ENCODE assay signal across 11 cellular contexts in the genomic region with DNA sequence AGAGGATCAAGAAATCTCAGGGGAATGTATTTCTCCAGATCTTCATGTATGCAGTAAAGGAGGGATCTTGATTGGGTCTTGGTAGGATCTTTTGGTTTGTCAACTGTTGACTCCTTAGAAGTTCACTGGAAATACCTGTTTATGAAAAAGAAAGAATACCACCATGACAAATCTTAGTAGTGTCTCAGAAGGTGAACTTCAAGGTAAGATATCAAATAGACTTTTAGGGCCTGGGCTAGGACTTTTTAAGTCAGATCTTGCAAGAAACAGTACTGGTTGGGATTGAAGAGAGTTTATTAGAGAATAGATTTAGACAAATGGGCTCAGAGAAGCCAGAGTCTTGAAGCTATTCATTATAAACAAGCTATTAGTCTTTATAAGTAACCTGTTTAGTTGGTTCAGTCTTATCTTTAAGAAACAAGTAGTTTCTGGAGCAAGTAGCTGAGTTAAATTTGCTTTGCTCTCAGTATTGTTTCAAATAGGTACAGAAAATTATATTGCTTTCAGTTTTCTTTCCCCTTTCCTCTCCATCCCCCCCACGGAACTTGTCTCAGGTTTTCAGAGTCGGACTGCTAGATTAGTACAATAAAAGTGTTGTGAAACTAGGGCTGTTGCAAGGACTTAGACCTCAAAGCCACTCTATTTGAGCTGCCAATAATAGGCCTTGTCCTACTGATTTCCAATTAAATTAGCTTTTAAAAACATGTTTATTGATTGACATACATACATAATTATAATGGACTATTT.
A peak's percentile ranks its signal among the peaks of the same experiment; 100 is the strongest.
DNase-seq lines count a peak whose midpoint lies in the region; ATAC-seq and TF ChIP-seq lines count a peak whose summit lies in the region.
"Had no signal": no experiment of that assay in that cellular context is flagged by ENCODE, and none has a peak within 500 bp of the region (broad histone marks: within the 10 kb centered on the region; RNA-seq: fewer than 3 reads in every experiment).

No MANE protein-coding gene starts in this region.

- H3K4me3 Mint-ChIP-seq in naive B cell, result peak overlapping the region in 4 of 8 donors; percentile 0 to 34 (median 16)

- H3K27me3 Mint-ChIP-seq in naive B cell, result no peaks in the 10 kb centered on the region

- no peak for TF ChIP-seq CTCF in smooth muscle cell (IDR thresholded peaks at IDR 0.05; ENCODE audit: borderline replicate concordance, insufficient read depth, poor library complexity, severe bottlenecking)

- H3K4me1 ChIP-seq in Karpas-422 (ENCODE audit: low read length), result no peaks in the 10 kb centered on the region
- peaks cover 9% of the 10 kb centered on the region for H3K4me1 ChIP-seq in smooth muscle cell (ENCODE audit: low read depth)

- H2AFZ ChIP-seq in Karpas-422 (ENCODE audit: low read length) (no peak overlapping the region), smooth muscle cell (ENCODE audit: low read depth) (no peak overlapping the region)

- no peaks in the 10 kb centered on the region for H3K36me3 Mint-ChIP-seq in naive B cell

- H3K9me3 ChIP-seq in Karpas-422 (ENCODE audit: low read length) (no peaks in the 10 kb centered on the region), smooth muscle cell (replicated peaks; ENCODE audit: low read depth) (no peaks in the 10 kb centered on the region)

- 89% methylated on average over 2 of the region's 2 CpGs for WGBS in smooth muscle cell (ENCODE audit: low lambda C conversion rate)

- H3K27ac Mint-ChIP-seq in naive B cell, result peak overlapping the region in 2 of 6 donors; percentile 39 to 65

- H3K4me3 ChIP-seq in Karpas-422 (ENCODE audit: low read length) (no peak overlapping the region), smooth muscle cell (no peak overlapping the region)

- H4K20me1 ChIP-seq in Karpas-422 (ENCODE audit: insufficient read depth, low read depth, low read length) (no peaks in the 10 kb centered on the region), smooth muscle cell (ENCODE audit: low read depth) (no peaks in the 10 kb centered on the region)

- no peak overlapping the region for H3K4me2 ChIP-seq in Karpas-422 (ENCODE audit: low read depth, low read length, poor library complexity, severe bottlenecking)
- H3K4me2 ChIP-seq in smooth muscle cell, result no peak overlapping the region

- peaks cover 0 to 7% (median 0%) of the 10 kb centered on the region in 3 donors for H3K4me1 Mint-ChIP-seq in naive B cell

- H3K27ac ChIP-seq in Karpas-422 (ENCODE audit: low read length) (no peak overlapping the region), smooth muscle cell (ENCODE audit: low read depth) (no peak overlapping the region)

- no peaks in the 10 kb centered on the region for H3K36me3 ChIP-seq in Karpas-422 (ENCODE audit: insufficient read depth, low read length)
- no peaks in the 10 kb centered on the region for H3K36me3 ChIP-seq in smooth muscle cell (ENCODE audit: low read depth)

- ATAC-seq in GM18868 (IDR thresholded peaks at IDR 0.05; ENCODE audit: unreplicated experiment) (peak; percentile 97), HG02610 (IDR thresholded peaks at IDR 0.05; ENCODE audit: unreplicated experiment) (peak; percentile 97), naive B cell (ENCODE audit: low read depth in 2 of 2) (peak; percentile 83 to 86)
- ATAC-seq: left cardiac atrium had no signal

- H3K79me2 ChIP-seq in Karpas-422 (ENCODE audit: low read length) (no peaks in the 10 kb centered on the region), smooth muscle cell (ENCODE audit: low read depth) (no peaks in the 10 kb centered on the region)

- DNase-seq in HuH-7 (ENCODE audit: low spot score) (peak; percentile 68), naive B cell (peak; percentile 31), NCI-H524 (lab: John Stamatoyannopoulos, UW) (no peak), Karpas-422 (no peak), smooth muscle cell (lab: John Stamatoyannopoulos, UW; ENCODE audit: unreplicated experiment) (no peak)
- DNase-seq in stimulated activated CD4-positive, alpha-beta T cell treated with anti-CD3 and anti-CD28 coated beads, Interleukin-2, amount 100 ng/mL, for 24 hours, result no peak
- DNase-seq: activated CD4-positive, alpha-beta T cell treated with anti-CD3 and anti-CD28 coated beads, Interleukin-2, amount 50 U/mL, for 4 hours; left cardiac atrium; NCI-H2029 had no signal

- H3F3A ChIP-seq in smooth muscle cell (ENCODE audit: low read depth), result no peaks in the 10 kb centered on the region

- H3K9me3 Mint-ChIP-seq in naive B cell, result peaks cover 0 to 9% (median 2%) of the 10 kb centered on the region in 7 donors

- H3K9ac ChIP-seq in Karpas-422 (ENCODE audit: low read length) (no peak overlapping the region), smooth muscle cell (ENCODE audit: low read depth) (no peak overlapping the region)

- H3K27me3 ChIP-seq in Karpas-422 (ENCODE audit: low read length) (0 out of 2 replicates have a peak, but pooled peaks cover 4% of the 10 kb centered on the region), smooth muscle cell (ENCODE audit: low read depth) (no peaks in the 10 kb centered on the region)

- H3K9me2 ChIP-seq in Karpas-422 (replicated peaks; ENCODE audit: insufficient read depth, low read length), result no peaks in the 10 kb centered on the region

Comparison
In these comparisons a context has a peak if more than half of its experiments do, and no peak if none do; other contexts are left out.
1. DNase-seq: peak in HuH-7 (single experiment) and naive B cell (single experiment); none in NCI-H524 (0 of 2), Karpas-422 (single experiment), smooth muscle cell (single experiment) and stimulated activated CD4-positive, alpha-beta T cell treated with anti-CD3 and anti-CD28 coated beads, Interleukin-2, amount 100 ng/mL, for 24 hours (0 of 2).
2. Peak in every context shown above with its lines, with median percentiles within 50 percentile points of each other: ATAC-seq.